Comparison of ENCODE assay signal across 13 cellular contexts in the genomic region with DNA sequence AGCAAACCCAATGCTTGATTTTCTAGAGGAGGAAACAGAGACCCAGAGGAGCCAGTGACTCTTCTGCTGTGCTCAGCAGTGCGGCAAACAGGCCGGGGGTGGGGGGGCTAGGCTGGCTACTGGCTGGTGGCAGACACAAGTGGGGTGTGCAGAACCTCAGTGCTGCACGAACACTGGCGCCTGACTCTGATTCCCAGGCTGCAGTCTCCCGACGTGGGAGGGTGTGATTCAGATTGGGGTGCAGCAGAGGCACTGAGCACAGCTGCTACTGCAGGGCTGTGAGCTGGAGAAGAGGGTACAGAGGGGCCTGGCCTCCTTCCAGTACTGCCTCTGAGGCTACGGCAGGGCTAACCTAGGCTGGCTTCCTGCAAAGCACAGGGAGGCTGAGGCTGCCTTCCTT. TPM values are rescaled to one million over a fixed set of nuclear protein-coding genes. Genes with fewer than 3 reads are reported as not detected.
A peak's percentile ranks its signal among the peaks of the same experiment; 100 is the strongest.
DNase-seq lines count a peak whose midpoint lies in the region; ATAC-seq, FAIRE-seq and TF ChIP-seq lines count a peak whose summit lies in the region.
"Had no signal": no experiment of that assay in that cellular context is flagged by ENCODE, and none has a peak within 500 bp of the region (broad histone marks: within the 10 kb centered on the region; RNA-seq: fewer than 3 reads in every experiment).

No MANE protein-coding gene starts in this region.

- H3K4me1 ChIP-seq in A549 = peaks cover 22% of the 10 kb centered on the region
- H3K4me1 ChIP-seq in gastroesophageal sphincter = peaks cover 0 to 41% (median 17%) of the 10 kb centered on the region in 3 donors

- WGBS in A549 (ENCODE audit: missing lambda C conversion rate) = 71% methylated on average over 7 of the region's 7 CpGs
- WGBS in gastroesophageal sphincter (ENCODE audit: low coverage in 1 of 2), 2 donors = no CpG with 5 or more reads among the region's 7 CpGs

- H3K4me2 ChIP-seq in A549 = no peak overlapping the region

- peaks cover 49% of the 10 kb centered on the region for H3K4me1 Mint-ChIP-seq in activated T-cell treated with anti-CD3 and anti-CD28 coated beads, Interleukin-2, amount 50 U/mL, for 24 hours (ENCODE audit: low read depth)
- peaks cover 37 to 50% (median 41%) of the 10 kb centered on the region in 3 donors for H3K4me1 Mint-ChIP-seq in naive B cell

- TF ChIP-seq CTCF in A549 (IDR thresholded peaks at IDR 0.05) (no peak), gastroesophageal sphincter (IDR thresholded peaks at IDR 0.05) (no peak)

- TF ChIP-seq POLR2A in A549 (IDR thresholded peaks at IDR 0.05; ENCODE audit: low read length) = no peak
- TF ChIP-seq POLR2A in gastroesophageal sphincter (IDR thresholded peaks at IDR 0.05) = no peak

- no peak for DNase-seq in A549 (ENCODE audit: low read depth in 1 of 2, low spot score in 1 of 2)
- DNase-seq in GM18507 (ENCODE audit: extremely low spot score, insufficient read length, low read depth) = no peak
- DNase-seq in activated T-cell treated with anti-CD3 and anti-CD28 coated beads, Interleukin-2, amount 50 U/mL, for 24 hours = no peak
- no peak for DNase-seq in naive B cell
- no peak for DNase-seq in retina
- no peak for DNase-seq in NCI-H2029 treated with DMSO at 0.1 percent for 48 hours (lab: John Stamatoyannopoulos, UW)
- DNase-seq: NCI-H1930, right cardiac atrium had no signal

- POLR2A ChIA-PET in A549 (lab: Yijun Ruan, JAX) = interaction anchor here (0.9 to 2.4 kb wide), 2 partner anchors 8 to 356 kb away, joined by 3 to 16 read pairs; a partner anchor contains a TSS

- CTCF ChIA-PET in A549 (lab: Yijun Ruan, JAX) = interaction anchor here (1.0 to 31.5 kb wide), 12 partner anchors 11 to 415 kb away, joined by 4 to 1140 read pairs (median 10); no protein-coding TSS in a partner anchor

- H3K27me3 Mint-ChIP-seq in activated T-cell treated with anti-CD3 and anti-CD28 coated beads, Interleukin-2, amount 50 U/mL, for 24 hours = peaks cover 5% of the 10 kb centered on the region
- H3K27me3 Mint-ChIP-seq in naive B cell = peaks cover 0 to 15% (median 3%) of the 10 kb centered on the region in 3 donors

- peaks cover 23% of the 10 kb centered on the region for H3K36me3 Mint-ChIP-seq in activated T-cell treated with anti-CD3 and anti-CD28 coated beads, Interleukin-2, amount 50 U/mL, for 24 hours (ENCODE audit: low read depth)
- H3K36me3 Mint-ChIP-seq in naive B cell = peaks cover 4 to 11% of the 10 kb centered on the region in 2 donors

- H3K4me3 ChIP-seq in A549 = no peak overlapping the region
- no peak overlapping the region for H3K4me3 ChIP-seq in gastroesophageal sphincter

- TF ChIP-seq RAD21 in A549 (conservative IDR thresholded peaks at IDR 0.05 in 1 of 2, IDR thresholded peaks at IDR 0.05 in 1 of 2) = no peak

- no peak overlapping the region for H3K4me3 Mint-ChIP-seq in activated T-cell treated with anti-CD3 and anti-CD28 coated beads, Interleukin-2, amount 50 U/mL, for 24 hours
- peak overlapping the region in 4 of 8 donors; percentile 61 to 78 (median 70) for H3K4me3 Mint-ChIP-seq in naive B cell

- peak overlapping the region; percentile 44 for H3K27ac Mint-ChIP-seq in activated T-cell treated with anti-CD3 and anti-CD28 coated beads, Interleukin-2, amount 50 U/mL, for 24 hours
- peak overlapping the region in 3 of 6 donors; percentile 14 to 85 (median 83) for H3K27ac Mint-ChIP-seq in naive B cell

- H3K9me3 ChIP-seq in A549 (no peaks in the 10 kb centered on the region), gastroesophageal sphincter (no peaks in the 10 kb centered on the region)

- no peak overlapping the region; a peak in 1 of 6 replicates for H3K27ac ChIP-seq in A549
- H3K27ac ChIP-seq in gastroesophageal sphincter = no peak overlapping the region

- ATAC-seq in A549 (peak; percentile 6 to 17; a peak in 4 of 6 replicates), naive B cell (ENCODE audit: low read depth in 2 of 2) (peak; percentile 8), HG03442 (IDR thresholded peaks at IDR 0.05; ENCODE audit: unreplicated experiment) (no peak), gastroesophageal sphincter (no peak)
- ATAC-seq: right cardiac atrium had no signal

- H3K36me3 ChIP-seq in gastroesophageal sphincter = peaks cover 0 to 22% of the 10 kb centered on the region in 2 donors

- H3K9me3 Mint-ChIP-seq in activated T-cell treated with anti-CD3 and anti-CD28 coated beads, Interleukin-2, amount 50 U/mL, for 24 hours = no peaks in the 10 kb centered on the region
- H3K9me3 Mint-ChIP-seq in naive B cell = no peaks in the 10 kb centered on the region
- H3K9me3 Mint-ChIP-seq: CD4-positive, CD25-positive, alpha-beta regulatory T cell had no signal

- no peak for TF ChIP-seq EP300 in A549 (IDR thresholded peaks at IDR 0.05)
- TF ChIP-seq EP300 in gastroesophageal sphincter (IDR thresholded peaks at IDR 0.05) = no peak

- H3K27me3 ChIP-seq in gastroesophageal sphincter = no peaks in the 10 kb centered on the region

- FAIRE-seq in A549 (lab: Jason Lieb, UNC) (no peak), GM18507 (lab: Jason Lieb, UNC) (peak; percentile 49)

TF ChIP-seq in A549, 52 proteins besides CTCF, POLR2A, EP300 and RAD21 (continues in another document):
- TF ChIP-seq ESRRA (IDR thresholded peaks at IDR 0.05; ENCODE audit: borderline replicate concordance, low read length) = no peak
- TF ChIP-seq EHMT2 (IDR thresholded peaks at IDR 0.05; ENCODE audit: low read depth) = no peak
- TF ChIP-seq ZFP36 (IDR thresholded peaks at IDR 0.05; ENCODE audit: borderline replicate concordance, partially characterized antibody) = no peak
- no peak for TF ChIP-seq ZSCAN20 (CRISPR knock-in tag; IDR thresholded peaks at IDR 0.05)
- TF ChIP-seq SREBF2 (IDR thresholded peaks at IDR 0.05) = no peak
- no peak for TF ChIP-seq HDAC2 (IDR thresholded peaks at IDR 0.05)
- no peak for TF ChIP-seq HOXB5 (CRISPR knock-in tag; IDR thresholded peaks at IDR 0.05)
- no peak for TF ChIP-seq RNF2 (IDR thresholded peaks at IDR 0.05; ENCODE audit: borderline replicate concordance, low read depth)
- TF ChIP-seq NFE2L2 (conservative IDR thresholded peaks at IDR 0.05; ENCODE audit: low read length) = no peak
- TF ChIP-seq KDM5A (IDR thresholded peaks at IDR 0.05) = no peak
- no peak for TF ChIP-seq FOSL2 (IDR thresholded peaks at IDR 0.05)
- no peak for TF ChIP-seq FOSL2 (CRISPR knock-in tag; IDR thresholded peaks at IDR 0.05)
- TF ChIP-seq ZC3H11A (IDR thresholded peaks at IDR 0.05) = no peak
- no peak for TF ChIP-seq CEBPB (IDR thresholded peaks at IDR 0.05)
- TF ChIP-seq, protein P1, sequence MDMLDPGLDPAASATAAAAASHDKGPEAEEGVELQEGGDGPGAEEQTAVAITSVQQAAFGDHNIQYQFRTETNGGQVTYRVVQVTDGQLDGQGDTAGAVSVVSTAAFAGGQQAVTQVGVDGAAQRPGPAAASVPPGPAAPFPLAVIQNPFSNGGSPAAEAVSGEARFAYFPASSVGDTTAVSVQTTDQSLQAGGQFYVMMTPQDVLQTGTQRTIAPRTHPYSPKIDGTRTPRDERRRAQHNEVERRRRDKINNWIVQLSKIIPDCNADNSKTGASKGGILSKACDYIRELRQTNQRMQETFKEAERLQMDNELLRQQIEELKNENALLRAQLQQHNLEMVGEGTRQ (IDR thresholded peaks at IDR 0.05) = no peak

RNA-seq across cellular contexts. Expression of a gene that starts 8.1 kb away (rescaled TPM):
- 1,983 and 2,211 TPM in 2 replicates for polyA plus RNA-seq in A549 (2011; rRNA removed)
- polyA plus RNA-seq in A549 (2012; cell fraction: cytosol; rRNA removed) = 3,586 and 4,539 TPM in 2 replicates
- 1,789 and 1,975 TPM in 2 replicates for polyA plus RNA-seq in A549 (2012; cell fraction: nucleus; rRNA removed)
- 2,724 to 2,918 TPM (median 2,862 TPM) in 3 replicates for polyA plus RNA-seq in A549 (2017; fragmentation: RNase III; extraction: RNeasy Plus Mini Kit Qiagen cat#74134 plus additional on column Dnase treatment)
- 835 and 986 TPM in 2 replicates for polyA minus RNA-seq in A549 (2011; rRNA and poly(A)+ RNA removed)
- polyA plus RNA-seq in naive B cell (ENCODE audit: low read depth in 6 of 6) = 1,000 to 10,000 TPM; 2,219 to 3,415 (median 2,883) TPM
- total RNA-seq in gastroesophageal sphincter = 1,000 to 10,000 TPM; 1,562 to 3,160 (median 2,477) TPM

RNA-seq across cellular contexts. Expression of a gene that starts 10.7 kb away (rescaled TPM):
- polyA plus RNA-seq in A549 (2011; rRNA removed) (3.2 and 3.6 TPM in 2 replicates), A549 (2017; fragmentation: RNase III; extraction: RNeasy Plus Mini Kit Qiagen cat#74134 plus additional on column Dnase treatment) (3.4 to 4.3 TPM (median 3.9 TPM) in 3 replicates), naive B cell (ENCODE audit: low read depth in 6 of 6) (under 1 TPM in 2 of 6 donors, not detected in 4; 0.09 to 0.32 TPM)
- 4.3 and 5.3 TPM in 2 replicates for polyA plus RNA-seq in A549 (2012; cell fraction: cytosol; rRNA removed)
- polyA plus RNA-seq in A549 (2012; cell fraction: nucleus; rRNA removed) = 17.6 and 19.6 TPM in 2 replicates
- 8.4 and 10.0 TPM in 2 replicates for polyA minus RNA-seq in A549 (2011; rRNA and poly(A)+ RNA removed)
- total RNA-seq in gastroesophageal sphincter = 1 to 10 TPM; 3.6 to 7.9 (median 5.9) TPM

RNA-seq across cellular contexts. Expression of a gene that starts 17.6 kb away (rescaled TPM):
- polyA plus RNA-seq in A549 (2011; rRNA removed) = 0.03 TPM in 2 replicates
- 0.08 and 0.12 TPM in 2 replicates for polyA plus RNA-seq in A549 (2012; cell fraction: cytosol; rRNA removed)
- polyA plus RNA-seq in A549 (2012; cell fraction: nucleus; rRNA removed) = 0.10 TPM in 2 replicates
- polyA plus RNA-seq in A549 (2017; fragmentation: RNase III; extraction: RNeasy Plus Mini Kit Qiagen cat#74134 plus additional on column Dnase treatment) = 0.16 to 0.29 TPM (median 0.26 TPM) in 3 replicates
- polyA minus RNA-seq in A549 (2011; rRNA and poly(A)+ RNA removed) = 0.15 TPM in 1 of 2 replicates, not detected in the other
- not detected for polyA plus RNA-seq in naive B cell (ENCODE audit: low read depth in 6 of 6)
- under 1 TPM in 2 of 4 donors, not detected in 2; 0.13 to 0.57 TPM for total RNA-seq in gastroesophageal sphincter
- total RNA-seq: activated CD8-positive, alpha-beta memory T cell treated with anti-CD3 and anti-CD28 coated beads for 36 hours; CD4-positive, CD25-positive, alpha-beta regulatory T cell; T-helper 1 cell treated with Interleukin-12 subunit alpha and Interleukin-12 subunit beta and Interleukin-4 antibody, amounts not matched to agents 30 ng/mL and 1 ng/mL, for 36 hours had no signal
- polyA plus RNA-seq: CD4-positive, CD25-positive, alpha-beta regulatory T cell had no signal

RNA-seq across cellular contexts. Expression of a gene that starts 42.2 kb away (rescaled TPM):
- not detected in 2 replicates for polyA plus RNA-seq in A549 (2011; rRNA removed)
- polyA plus RNA-seq in A549 (2012; cell fraction: cytosol; rRNA removed) = not detected in 2 replicates
- 0.01 TPM in 1 of 2 replicates, not detected in the other for polyA plus RNA-seq in A549 (2012; cell fraction: nucleus; rRNA removed)
- not detected in 3 replicates for polyA plus RNA-seq in A549 (2017; fragmentation: RNase III; extraction: RNeasy Plus Mini Kit Qiagen cat#74134 plus additional on column Dnase treatment)
- not detected in 2 replicates for polyA minus RNA-seq in A549 (2011; rRNA and poly(A)+ RNA removed)
- not detected for polyA plus RNA-seq in naive B cell (ENCODE audit: low read depth in 6 of 6)
- total RNA-seq in gastroesophageal sphincter = not detected
- total RNA-seq: activated CD8-positive, alpha-beta memory T cell treated with anti-CD3 and anti-CD28 coated beads for 36 hours; CD4-positive, CD25-positive, alpha-beta regulatory T cell; right cardiac atrium; T-helper 1 cell treated with Interleukin-12 subunit alpha and Interleukin-12 subunit beta and Interleukin-4 antibody, amounts not matched to agents 30 ng/mL and 1 ng/mL, for 36 hours had no signal
- polyA plus RNA-seq: CD4-positive, CD25-positive, alpha-beta regulatory T cell; right cardiac atrium had no signal

RNA-seq across cellular contexts. Expression of a gene that starts 56.7 kb away (rescaled TPM):
- polyA plus RNA-seq in A549 (2011; rRNA removed) = 0.36 and 0.77 TPM in 2 replicates
- 0.16 and 0.23 TPM in 2 replicates for polyA plus RNA-seq in A549 (2012; cell fraction: cytosol; rRNA removed)
- polyA plus RNA-seq in A549 (2012; cell fraction: nucleus; rRNA removed) = 2.0 and 2.4 TPM in 2 replicates
- 0.22 to 0.54 TPM (median 0.31 TPM) in 3 replicates for polyA plus RNA-seq in A549 (2017; fragmentation: RNase III; extraction: RNeasy Plus Mini Kit Qiagen cat#74134 plus additional on column Dnase treatment)
- polyA minus RNA-seq in A549 (2011; rRNA and poly(A)+ RNA removed) = 0.29 and 0.79 TPM in 2 replicates
- not detected for polyA plus RNA-seq in naive B cell (ENCODE audit: low read depth in 6 of 6)
- 10 to 100 TPM in 3 of 4 donors, 1 to 10 TPM in 1; 5.5 to 21.6 (median 17.4) TPM for total RNA-seq in gastroesophageal sphincter

Comparison
In these comparisons a context has a peak if more than half of its experiments do, and no peak if none do; other contexts are left out.
1. ATAC-seq: peak in A549 (2 of 2) and naive B cell (2 of 2); none in HG03442 (single experiment) and gastroesophageal sphincter (single experiment).